ENCODE assay signal across 27 cellular contexts in genomic region chr12:60269611-60270269, GRCh38.
"Had no signal": no experiment of that assay in that cellular context is flagged by ENCODE, and none has a peak within 500 bp of the region (broad histone marks: within the 10 kb centered on the region; RNA-seq: fewer than 3 reads in every experiment).

No MANE protein-coding gene starts in this region.

- DNase-seq: activated B cell treated with CpG ODN at 0.5 μM for 24 hours; activated CD4-positive, alpha-beta T cell treated with anti-CD3 and anti-CD28 coated beads for 1 hour; activated CD4-positive, alpha-beta T cell treated with anti-CD3 and anti-CD28 coated beads, Interleukin-2, amount 10 ng/mL, durations not matched to agents 24 days and 14 days; activated CD4-positive, alpha-beta T cell treated with anti-CD3 and anti-CD28 coated beads, Interleukin-2, amount 50 U/mL, for 48 hours; activated CD8-positive, alpha-beta memory T cell treated with anti-CD3 and anti-CD28 coated beads, Interleukin-2, amount 10 ng/mL, durations not matched to agents 7 days and 5 days; activated effector memory CD4-positive, alpha-beta T cell treated with Interleukin-2 at 50 U/mL for 16 hours; activated naive CD4-positive, alpha-beta T cell; activated T-cell treated with anti-CD3 and anti-CD28 coated beads, Interleukin-2, amount 50 U/mL, for 24 hours; Karpas-422; MM.1S; NCI-H1105; NCI-H1436 treated with DMSO at 0.1 percent for 48 hours; NCI-H187; NCI-H2171; NCI-H2227 treated with DMSO at 0.1 percent for 48 hours; NCI-H510A; NCI-H526 treated with DMSO at 0.1 percent for 48 hours; NCI-H82; OCI-M1; RPMI8226; T-helper 17 cell; T-helper 9 cell had no signal

- H3K36me3 ChIP-seq: ascending aorta, SJSA1 had no signal

- ATAC-seq: activated CD8-positive, alpha-beta memory T cell treated with anti-CD3 and anti-CD28 coated beads, Interleukin-2, amount 10 ng/mL, durations not matched to agents 7 days and 5 days; K562; Panc1; Right ventricle myocardium inferior; T-helper 17 cell had no signal

- H3K27ac ChIP-seq: ascending aorta, SJSA1 had no signal

- H3K9me3 ChIP-seq: ascending aorta, SJSA1 had no signal

- H3K4me1 ChIP-seq: ascending aorta had no signal

- H3K27me3 ChIP-seq: ascending aorta, SJSA1 had no signal

- H3K4me3 ChIP-seq: ascending aorta, K562, SJSA1 had no signal
